In genomic region chr21:31941694-31942093, GRCh38 we compare ENCODE assay signal across 29 cellular contexts.
"Had no signal": no experiment of that assay in that cellular context is flagged by ENCODE, and none has a peak within 500 bp of the region (broad histone marks: within the 10 kb centered on the region; RNA-seq: fewer than 3 reads in every experiment).

No MANE protein-coding gene starts in this region.

- H3K4me1 Mint-ChIP-seq: natural killer cell; stimulated activated effector memory CD8-positive, alpha-beta T cell treated with anti-CD3 and anti-CD28 coated beads, Interleukin-12 subunit alpha, Interleukin-12 subunit beta, amount 100 ng/mL, for 72 hours; stimulated activated naive B cell treated with anti-CD40 and anti-IgM and Interleukin-4, amounts not matched to agents 10 μg/mL and 1 μg/mL and 100 μg/mL, for 72 hours; stimulated activated naive CD8-positive, alpha-beta T cell treated with anti-CD3 and anti-CD28 coated beads, Interleukin-15, amount 100 ng/mL, for 72 hours had no signal

- H3K9me3 ChIP-seq: ovary, psoas muscle, right lobe of liver, sigmoid colon, suprapubic skin, testis, tibial artery, upper lobe of right lung, uterus had no signal

- ATAC-seq: naive thymus-derived CD4-positive, alpha-beta T cell; natural killer cell; psoas muscle; right cardiac atrium; right lobe of liver; stimulated activated effector memory CD8-positive, alpha-beta T cell treated with anti-CD3 and anti-CD28 coated beads, Interleukin-12 subunit alpha, Interleukin-12 subunit beta, amount 100 ng/mL, for 72 hours; stimulated activated naive B cell treated with anti-CD40 and anti-IgM and Interleukin-4, amounts not matched to agents 10 μg/mL and 1 μg/mL and 100 μg/mL, for 72 hours; stimulated activated naive CD8-positive, alpha-beta T cell treated with anti-CD3 and anti-CD28 coated beads, Interleukin-15, amount 100 ng/mL, for 72 hours; stimulated activated naive CD8-positive, alpha-beta T cell treated with anti-CD3 and anti-CD28 coated beads, Interleukin-15, Interleukin-2, amounts not matched to agents 100 U/mL and 50 U/mL, for 24 hours; upper lobe of right lung had no signal

- H3K27me3 Mint-ChIP-seq: progenitor cell of endocrine pancreas, type B pancreatic cell had no signal

- H3K36me3 Mint-ChIP-seq: naive thymus-derived CD4-positive, alpha-beta T cell; natural killer cell; stimulated activated effector memory CD8-positive, alpha-beta T cell treated with anti-CD3 and anti-CD28 coated beads, Interleukin-12 subunit alpha, Interleukin-12 subunit beta, amount 100 ng/mL, for 72 hours; stimulated activated naive B cell treated with anti-CD40 and anti-IgM and Interleukin-4, amounts not matched to agents 10 μg/mL and 1 μg/mL and 100 μg/mL, for 72 hours had no signal

- H3K27ac ChIP-seq: neural progenitor cell, ovary, parathyroid adenoma, psoas muscle, right lobe of liver, sigmoid colon, suprapubic skin, tibial artery, upper lobe of right lung, uterus had no signal

- H3K27me3 ChIP-seq: neural progenitor cell, ovary, right lobe of liver, sigmoid colon, suprapubic skin, testis, upper lobe of right lung, uterus had no signal

- H3K4me3 ChIP-seq: neural progenitor cell, ovary, psoas muscle, right lobe of liver, sigmoid colon, suprapubic skin, testis, tibial artery, upper lobe of right lung, uterus had no signal

- H3K36me3 ChIP-seq: neural progenitor cell, ovary, right lobe of liver, sigmoid colon, tibial artery, upper lobe of right lung, uterus had no signal

- H3K9me3 Mint-ChIP-seq: natural killer cell; nephron; neural progenitor cell; stimulated activated effector memory CD8-positive, alpha-beta T cell treated with anti-CD3 and anti-CD28 coated beads, Interleukin-12 subunit alpha, Interleukin-12 subunit beta, amount 100 ng/mL, for 72 hours; stimulated activated naive B cell treated with anti-CD40 and anti-IgM and Interleukin-4, amounts not matched to agents 10 μg/mL and 1 μg/mL and 100 μg/mL, for 72 hours; stimulated activated naive CD8-positive, alpha-beta T cell treated with anti-CD3 and anti-CD28 coated beads, Interleukin-15, amount 100 ng/mL, for 72 hours; type B pancreatic cell had no signal

- H3K4me1 ChIP-seq: parathyroid adenoma, psoas muscle, right lobe of liver, suprapubic skin, tibial artery, upper lobe of right lung, uterus had no signal

- H3K27ac Mint-ChIP-seq: naive thymus-derived CD4-positive, alpha-beta T cell; natural killer cell; nephron; neural progenitor cell; progenitor cell of endocrine pancreas; stimulated activated effector memory CD8-positive, alpha-beta T cell treated with anti-CD3 and anti-CD28 coated beads, Interleukin-12 subunit alpha, Interleukin-12 subunit beta, amount 100 ng/mL, for 72 hours; stimulated activated naive B cell treated with anti-CD40 and anti-IgM and Interleukin-4, amounts not matched to agents 10 μg/mL and 1 μg/mL and 100 μg/mL, for 72 hours; stimulated activated naive CD8-positive, alpha-beta T cell treated with anti-CD3 and anti-CD28 coated beads, Interleukin-15, amount 100 ng/mL, for 72 hours; type B pancreatic cell had no signal

- H3K4me3 Mint-ChIP-seq: naive thymus-derived CD4-positive, alpha-beta T cell; natural killer cell; nephron; neural progenitor cell; stimulated activated effector memory CD8-positive, alpha-beta T cell treated with anti-CD3 and anti-CD28 coated beads, Interleukin-12 subunit alpha, Interleukin-12 subunit beta, amount 100 ng/mL, for 72 hours; stimulated activated naive B cell treated with anti-CD40 and anti-IgM and Interleukin-4, amounts not matched to agents 10 μg/mL and 1 μg/mL and 100 μg/mL, for 72 hours; stimulated activated naive CD8-positive, alpha-beta T cell treated with anti-CD3 and anti-CD28 coated beads, Interleukin-15, amount 100 ng/mL, for 72 hours; type B pancreatic cell had no signal

- DNase-seq: naive thymus-derived CD4-positive, alpha-beta T cell; natural killer cell; occipital lobe; ovary; posterior cingulate gyrus; psoas muscle; right cardiac atrium; right lobe of liver; sigmoid colon; small intestine; stimulated activated CD4-positive, alpha-beta T cell treated with anti-CD3 and anti-CD28 coated beads, Interleukin-15, amount 100 ng/mL, for 24 hours; stimulated activated CD4-positive, alpha-beta T cell treated with anti-CD3 and anti-CD28 coated beads, Interleukin-2, amount 100 ng/mL, for 24 hours; stimulated activated CD4-positive, alpha-beta T cell treated with anti-CD3 and anti-CD28 coated beads, Interleukin-2, amount 100 ng/mL, for 48 hours; stimulated activated CD4-positive, alpha-beta T cell treated with anti-CD3 and anti-CD28 coated beads, Interleukin-4, amount 100 ng/mL, for 24 hours; stimulated activated naive B cell treated with anti-CD40 and anti-IgM and Interleukin-4, amounts not matched to agents 10 μg/mL and 1 μg/mL and 100 μg/mL, for 72 hours; stimulated activated naive CD8-positive, alpha-beta T cell treated with anti-CD3 and anti-CD28 coated beads, Interleukin-15, amount 100 ng/mL, for 72 hours; stimulated activated naive CD8-positive, alpha-beta T cell treated with anti-CD3 and anti-CD28 coated beads, Interleukin-15, Interleukin-2, amounts not matched to agents 100 U/mL and 50 U/mL, for 24 hours; substantia nigra; testis; tibial artery; upper lobe of right lung; uterus had no signal
